Comparison of ENCODE assay signal across 1 cellular context in genomic region chr19:5803441-5803751, GRCh38.
TF ChIP-seq lines count a peak whose summit lies in the region.

No MANE protein-coding gene starts in this region.

TF ChIP-seq in GM12878, 131 proteins besides CTCF, POLR2A, EP300 and RAD21:
- TF ChIP-seq MTA3 (IDR thresholded peaks at IDR 0.05; ENCODE audit: borderline replicate concordance, low read length) (no peak), SREBF1 (IDR thresholded peaks at IDR 0.05; ENCODE audit: low read length) (no peak), EZH2 (IDR thresholded peaks at IDR 0.05; ENCODE audit: borderline replicate concordance, control insufficient read depth, low read depth, low read length) (no peak), ZNF622 (IDR thresholded peaks at IDR 0.05) (no peak), SRF (IDR thresholded peaks at IDR 0.05; ENCODE audit: low read depth in 2 of 2, low read length in 2 of 2) (no peak), BHLHE40 (IDR thresholded peaks at IDR 0.05; ENCODE audit: borderline replicate concordance in 1 of 2, low read depth in 2 of 2, low read length in 1 of 2) (peak in 1 of 2 experiments; percentile 17; a peak in 2 of 4 replicates), PBX3 (IDR thresholded peaks at IDR 0.05; ENCODE audit: insufficient replicate concordance, low read depth, low read length) (no peak)
